In genomic region chr2:190106783-190107182, GRCh38 we compare ENCODE assay signal across 26 cellular contexts. TPM values are rescaled to one million over a fixed set of nuclear protein-coding genes. Genes with fewer than 3 reads are reported as not detected.
DNase-seq lines count a peak whose midpoint lies in the region; ATAC-seq, FAIRE-seq and TF ChIP-seq lines count a peak whose summit lies in the region.
"Had no signal": no experiment of that assay in that cellular context is flagged by ENCODE, and none has a peak within 500 bp of the region (broad histone marks: within the 10 kb centered on the region; RNA-seq: fewer than 3 reads in every experiment).

No MANE protein-coding gene starts in this region.

- no peaks in the 10 kb centered on the region for H3K9me3 ChIP-seq in gastrocnemius medialis
- H3K9me3 ChIP-seq: BE2C, BLaER1 had no signal

- peak overlapping the region; percentile 65 to 76 (median 68) for H3K27ac ChIP-seq in gastrocnemius medialis
- H3K27ac ChIP-seq: BLaER1 had no signal

- intact Hi-C loops in gastrocnemius medialis (cut with DNase I; ENCODE audit: low total_unique reads) = no loop called here

- H3K4me3 ChIP-seq in gastrocnemius medialis = no peak overlapping the region
- H3K4me3 ChIP-seq: BLaER1 had no signal

- TF ChIP-seq CTCF in gastrocnemius medialis (IDR thresholded peaks at IDR 0.05 in 4 of 5, conservative IDR thresholded peaks at IDR 0.05 in 1 of 5) = no peak

- DNase-seq in GM18507 (ENCODE audit: extremely low spot score, insufficient read length, low read depth) (no peak), gastrocnemius medialis (no peak), NCI-H774 (lab: John Stamatoyannopoulos, UW) (no peak), inferior parietal cortex (ENCODE audit: extremely low spot score) (no peak)
- DNase-seq: 8988T; ACHN; BE2C; C1 segment of cervical spinal cord; CD4-positive, alpha-beta memory T cell; CD4-positive, CD25-positive, alpha-beta regulatory T cell; CD8-positive, alpha-beta memory T cell; COR-L47; DMS 273 treated with DMSO at 0.1 percent for 48 hours; DMS153; DMS53; DMS79; DND-41; GF-D8 had no signal

- no peaks in the 10 kb centered on the region for H3K36me3 ChIP-seq in gastrocnemius medialis
- H3K36me3 ChIP-seq: BE2C, BLaER1 had no signal

- no peaks in the 10 kb centered on the region for H3K27me3 ChIP-seq in gastrocnemius medialis
- H3K27me3 ChIP-seq: BE2C, BLaER1 had no signal

- FAIRE-seq in GM18507 (lab: Jason Lieb, UNC) = peak; percentile 26
- FAIRE-seq: A204.1, G401.6, GM12892, GM19239 had no signal

- peaks cover 28 to 33% of the 10 kb centered on the region in 2 donors for H3K4me1 ChIP-seq in gastrocnemius medialis
- H3K4me1 ChIP-seq: BLaER1 had no signal

- ATAC-seq in gastrocnemius medialis = peak; percentile 88 to 90
- no peak for ATAC-seq in HG02610 (IDR thresholded peaks at IDR 0.05; ENCODE audit: unreplicated experiment)

- in situ Hi-C loops in gastrocnemius medialis (cut with MboI; ENCODE audit: low sequenced_read_pairs in 4 of 4) = no loop called here

- no peak for TF ChIP-seq POLR2A in gastrocnemius medialis (IDR thresholded peaks at IDR 0.05)

RNA-seq across cellular contexts. Expression of gene MSTN, which starts 44.3 kb away (rescaled TPM):
- total RNA-seq in gastrocnemius medialis = 1 to 10 TPM in 3 of 4 donors, under 1 TPM in 1; 0.11 to 6.2 (median 1.2) TPM
- total RNA-seq: A673; CD4-positive, alpha-beta memory T cell; CD4-positive, CD25-positive, alpha-beta regulatory T cell; CD8-positive, alpha-beta memory T cell; Daoy had no signal
